10 cellular contexts compared by ENCODE assay signal in the genomic region with DNA sequence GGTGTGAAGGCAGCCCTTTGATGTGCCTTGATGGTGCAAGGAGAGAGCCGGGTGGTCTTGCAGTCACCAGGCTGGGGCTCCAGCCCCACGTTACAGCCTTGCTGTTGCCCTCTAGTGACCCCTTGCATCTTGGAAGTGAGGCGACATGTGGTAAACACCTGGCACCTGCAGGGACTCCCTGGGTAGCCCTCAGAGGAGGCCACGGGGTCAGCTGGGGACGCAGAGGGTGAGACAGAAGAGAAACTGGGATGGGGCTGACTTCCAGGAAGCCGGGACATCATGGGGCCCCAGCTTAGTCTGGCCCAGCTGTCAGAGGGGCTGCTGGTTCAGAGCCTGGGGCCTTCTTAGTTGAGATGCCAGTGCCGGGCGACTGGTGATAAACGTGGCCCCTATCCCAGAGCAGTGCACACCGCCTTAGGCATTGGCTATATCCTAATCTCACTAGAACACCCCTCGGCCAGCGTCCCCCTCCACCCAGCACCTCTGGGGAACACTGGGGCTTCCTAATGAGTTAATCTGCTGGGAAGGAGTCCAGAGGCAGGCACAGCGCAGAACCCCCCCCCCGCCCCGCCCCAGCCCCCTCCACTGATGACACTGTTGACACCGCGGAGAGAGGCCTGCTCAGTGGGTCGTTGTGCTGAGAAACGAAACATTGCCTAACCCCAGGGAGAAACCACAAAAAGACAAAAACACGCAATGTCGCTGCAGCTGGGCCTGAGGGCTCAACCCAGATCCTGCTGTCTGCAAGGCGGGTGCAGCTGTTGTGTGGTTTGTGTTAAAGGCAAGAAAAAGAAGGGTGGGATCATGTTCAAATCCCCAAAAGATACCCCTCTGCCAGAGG.
DNase-seq lines count a peak whose midpoint lies in the region; ATAC-seq, FAIRE-seq and TF ChIP-seq lines count a peak whose summit lies in the region.
"Had no signal": no experiment of that assay in that cellular context is flagged by ENCODE, and none has a peak within 500 bp of the region (broad histone marks: within the 10 kb centered on the region; RNA-seq: fewer than 3 reads in every experiment).

No MANE protein-coding gene starts in this region.

- intact Hi-C loops in GM12878 (cut with micrococcal nuclease; ENCODE audit: unreplicated experiment) = loop anchor here (1.0 to 5.0 kb wide), 2 partner anchors 41 to 60 kb away; partner anchors contain the start of gene KLF13

- BruUV-seq in GM12878 (replicated peaks; lab: Mats Ljungman, UMichigan) = TSS peak; percentile 62

- H3K27ac Mint-ChIP-seq in T-helper 17 cell = peak overlapping the region; percentile 95

- no peaks in the 10 kb centered on the region for H3K36me3 ChIP-seq in GM12878 (ENCODE audit: control insufficient read depth in 2 of 2, insufficient read depth in 2 of 2, low read length in 1 of 2)

- SMC1A ChIA-PET in GM12878 (lab: Charles Lee; ENCODE audit: uncharacterized antibody, unreplicated experiment) = interaction anchor here (0.8 to 10.4 kb wide), 18 partner anchors 12 to 222 kb away, joined by 3 to 152 read pairs (median 8); partner anchors contain the start of gene KLF13

- H2AFZ ChIP-seq in GM12878 (ENCODE audit: control insufficient read depth, low read depth, low read length) = peak overlapping the region; percentile 38

- RAD21 ChIA-PET in GM12878 (lab: Charles Lee; ENCODE audit: unreplicated experiment) = interaction anchor here (0.6 to 8.8 kb wide), 20 partner anchors 12 to 177 kb away, joined by 3 to 169 read pairs (median 5); partner anchors contain the start of gene KLF13

- TF ChIP-seq EP300 in GM12878 (IDR thresholded peaks at IDR 0.05; ENCODE audit: borderline replicate concordance in 1 of 2, control insufficient read depth in 1 of 2, low read depth in 2 of 2, low read length in 2 of 2) = peak; percentile 89 to 93; a peak in 3 of 4 replicates

- TF ChIP-seq RAD21 in GM12878 (IDR thresholded peaks at IDR 0.05; ENCODE audit: insufficient read depth, low read depth, low read length) = peak; percentile 32

- no peaks in the 10 kb centered on the region for H3K36me3 Mint-ChIP-seq in T-helper 17 cell (ENCODE audit: low read depth)

- H3K9ac ChIP-seq in GM12878 (ENCODE audit: control insufficient read depth, insufficient read depth, low read length) = peak overlapping the region; percentile 55

- H3K79me2 ChIP-seq in GM12878 (ENCODE audit: control insufficient read depth, insufficient read depth, low read length) = no peaks in the 10 kb centered on the region

- 0 out of 6 replicates have a peak, but pooled peaks of 1 of the 3 experiments have one; percentile 6 for TF ChIP-seq CTCF in GM12878 (IDR thresholded peaks at IDR 0.05 in 2 of 3, conservative IDR thresholded peaks at IDR 0.05 in 1 of 3; ENCODE audit: control insufficient read depth in 2 of 3, extremely low read depth in 1 of 3, insufficient read depth in 1 of 3, low read depth in 3 of 3, low read length in 3 of 3)

- H3K27ac ChIP-seq in GM12878 (ENCODE audit: control insufficient read depth, insufficient read depth) (peak overlapping the region; percentile 94), temporal lobe (ENCODE audit: low read depth, low read length) (peak overlapping the region; percentile 68)
- H3K27ac ChIP-seq: C4-2B had no signal

- POLR2A ChIA-PET in GM12878 (lab: Charles Lee) = interaction anchor here (0.7 to 7.4 kb wide), 8 partner anchors 11 to 172 kb away, joined by 3 to 112 read pairs (median 31); partner anchors contain the start of gene KLF13

- peak overlapping the region; percentile 41; the same call in 1 of the 2 replicates for H3K4me3 ChIP-seq in GM12878

- ATAC-seq in HG03139 (IDR thresholded peaks at IDR 0.05; ENCODE audit: unreplicated experiment) = peak; percentile 44
- peak; percentile 86 for ATAC-seq in T-helper 17 cell
- ATAC-seq in GM12878 = peak; percentile 65

- CTCF ChIA-PET in GM12878 (lab: Yijun Ruan, JAX) = interaction anchor here (1.2 to 7.3 kb wide), 14 partner anchors 10 to 223 kb away, joined by 3 to 66 read pairs (median 10); partner anchors contain the start of gene KLF13

- FAIRE-seq in GM12878 (lab: Jason Lieb, UNC) = peak; percentile 95
- FAIRE-seq: endometrium had no signal

- 1% methylated on average over 22 of the region's 22 CpGs for WGBS in GM12878 (ENCODE audit: insufficient coverage, insufficient replicate concordance, low lambda C conversion rate, missing lambda C conversion rate)

- peak overlapping the region; percentile 84 for H3K4me2 ChIP-seq in GM12878 (ENCODE audit: control insufficient read depth, insufficient read depth)

- no peaks in the 10 kb centered on the region for H3K27me3 ChIP-seq in GM12878 (replicated peaks in 1 of 2; ENCODE audit: control insufficient read depth in 2 of 2, insufficient read depth in 2 of 2, low read length in 1 of 2)

- H4K20me1 ChIP-seq in GM12878 (ENCODE audit: control insufficient read depth, insufficient read depth) = no peaks in the 10 kb centered on the region

- no peak; the same call in 1 of the 2 replicates for TF ChIP-seq POLR2A in GM12878 (IDR thresholded peaks at IDR 0.05; ENCODE audit: low read depth, low read length)

- peaks cover 73% of the 10 kb centered on the region for H3K4me1 Mint-ChIP-seq in T-helper 17 cell

- in situ Hi-C loops in GM12878 (cut with MboI) = loop anchor here (10.0 kb wide), 1 partner anchor 59 kb away; the partner anchor contains the start of gene KLF13

- no peaks in the 10 kb centered on the region for H3K9me3 ChIP-seq in T-helper 17 cell (ENCODE audit: control insufficient read depth, low read length, poor library complexity, severe bottlenecking)
- no peaks in the 10 kb centered on the region for H3K9me3 ChIP-seq in GM12878 (replicated peaks; ENCODE audit: control insufficient read depth, insufficient read depth, low read length)

- no peaks in the 10 kb centered on the region for H3K27me3 Mint-ChIP-seq in T-helper 17 cell

- peak overlapping the region; percentile 83 for H3K4me3 Mint-ChIP-seq in T-helper 17 cell

- H3K4me1 ChIP-seq in GM12878 (ENCODE audit: control insufficient read depth, insufficient read depth, low read length) = peaks cover 63% of the 10 kb centered on the region

- DNase-seq in activated gamma-delta T cell treated with Interleukin-2 at 50 U/mL for 16 hours (peak; percentile 70), activated gamma-delta T cell (lab: John Stamatoyannopoulos, UW) (no peak), T-helper 17 cell (peak in 2 of 3 donors; percentile 38 to 58), GM12878 (ENCODE audit: low read depth, low spot score) (peak; percentile 86), myocyte (ENCODE audit: low read depth) (peak; percentile 96), SW480 (ENCODE audit: low spot score) (no peak)

TF ChIP-seq in GM12878, 131 proteins besides CTCF, POLR2A, EP300 and RAD21 (continues in another document):
- TF ChIP-seq POU2F2 (IDR thresholded peaks at IDR 0.05; ENCODE audit: borderline replicate concordance, low read depth, low read length) (peak; percentile 66; the same call in 1 of the 3 replicates), SKIL (IDR thresholded peaks at IDR 0.05; ENCODE audit: low read depth, poor library complexity, severe bottlenecking) (peak; percentile 80), IKZF1 (conservative IDR thresholded peaks at IDR 0.05) (peak; percentile 81), ZNF24 (IDR thresholded peaks at IDR 0.05) (no peak), MAX (IDR thresholded peaks at IDR 0.05; ENCODE audit: low read depth, low read length) (peak; percentile 48)

Comparison
In these comparisons a context has a peak if more than half of its experiments do, and no peak if none do; other contexts are left out.
1. DNase-seq: peak in activated gamma-delta T cell treated with Interleukin-2 at 50 U/mL for 16 hours (single experiment), T-helper 17 cell (2 of 3), GM12878 (single experiment) and myocyte (single experiment); none in activated gamma-delta T cell (single experiment) and SW480 (single experiment).
2. Peak in every context shown above with its lines, with median percentiles within 50 percentile points of each other: ATAC-seq.